ENCODE assay signal across 19 cellular contexts in the genomic region with DNA sequence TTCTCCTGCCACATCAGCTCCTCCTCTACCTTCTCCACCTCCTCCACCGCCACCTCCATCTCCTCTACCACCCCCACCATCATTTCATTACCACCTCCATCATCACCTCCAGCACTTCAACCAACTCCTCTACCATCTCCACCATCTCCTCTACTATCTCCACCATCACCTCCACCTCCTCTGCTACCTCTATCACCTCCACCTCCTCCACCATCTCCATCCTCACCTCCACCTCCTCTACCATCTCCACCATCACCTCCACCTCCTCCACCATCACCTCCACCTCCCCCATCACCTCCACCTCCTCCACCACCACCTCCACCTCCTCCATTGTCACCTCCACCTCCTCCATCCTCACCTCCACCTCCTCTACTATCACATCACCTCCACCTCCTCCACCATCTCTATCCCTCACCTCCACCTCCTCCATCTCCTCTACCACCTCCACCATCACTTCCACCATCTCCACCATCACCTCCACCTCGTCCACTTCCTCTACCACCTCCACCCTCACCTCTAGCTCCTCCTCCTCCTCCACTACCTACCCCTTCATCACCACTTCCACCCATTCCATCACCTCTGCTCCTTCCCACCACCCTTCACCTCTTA.
"Had no signal": no experiment of that assay in that cellular context is flagged by ENCODE, and none has a peak within 500 bp of the region (broad histone marks: within the 10 kb centered on the region; RNA-seq: fewer than 3 reads in every experiment).

No MANE protein-coding gene starts in this region.

- DNase-seq: activated B cell treated with CpG ODN at 0.5 μM for 24 hours; activated CD4-positive, alpha-beta T cell treated with anti-CD3 and anti-CD28 coated beads, Interleukin-2, amount 50 U/mL, for 1 hour; activated effector memory CD4-positive, alpha-beta T cell treated with Interleukin-2 at 50 U/mL for 16 hours; activated T-cell treated with anti-CD3 and anti-CD28 coated beads, Interleukin-2, amount 50 U/mL, for 24 hours; effector memory CD4-positive, alpha-beta T cell; kidney; lower lobe of right lung; midbrain; spleen; stimulated activated CD4-positive, alpha-beta T cell treated with anti-CD3 and anti-CD28 coated beads, Interleukin-1b, Interleukin-23, amount 100 ng/mL, for 48 hours; upper lobe of left lung had no signal

- H3K36me3 ChIP-seq: gastroesophageal sphincter, lower lobe of right lung, upper lobe of left lung had no signal

- ATAC-seq: activated naive CD4-positive, alpha-beta T cell treated with anti-CD3 and anti-CD28 coated beads, Interleukin-2, amount 50 U/mL, for 72 hours; gastroesophageal sphincter; lower lobe of right lung; SK-N-SH treated with all-trans-retinoic acid at 6 μM for 48 hours; stimulated activated memory B cell treated with anti-CD40 and anti-IgM and Interleukin-4, amounts not matched to agents 10 μg/mL and 1 μg/mL and 100 μg/mL, for 72 hours had no signal

- H3K27me3 Mint-ChIP-seq: activated T-cell treated with anti-CD3 and anti-CD28 coated beads, Interleukin-2, amount 50 U/mL, for 24 hours had no signal

- H3K4me1 Mint-ChIP-seq: activated B cell treated with CpG ODN at 0.5 μM for 24 hours; stimulated activated memory B cell treated with anti-CD40 and anti-IgM and Interleukin-4, amounts not matched to agents 10 μg/mL and 1 μg/mL and 100 μg/mL, for 72 hours had no signal

- H3K9ac ChIP-seq: parathyroid adenoma had no signal

- H3K36me3 Mint-ChIP-seq: activated naive CD4-positive, alpha-beta T cell treated with anti-CD3 and anti-CD28 coated beads, Interleukin-2, amount 50 U/mL, for 72 hours; stimulated activated memory B cell treated with anti-CD40 and anti-IgM and Interleukin-4, amounts not matched to agents 10 μg/mL and 1 μg/mL and 100 μg/mL, for 72 hours had no signal

- H3K4me1 ChIP-seq: parathyroid adenoma had no signal

- H3K9me3 Mint-ChIP-seq: activated B cell treated with CpG ODN at 0.5 μM for 24 hours; activated naive CD4-positive, alpha-beta T cell treated with anti-CD3 and anti-CD28 coated beads, Interleukin-2, amount 50 U/mL, for 72 hours; activated T-cell treated with anti-CD3 and anti-CD28 coated beads, Interleukin-2, amount 50 U/mL, for 24 hours; T-helper 1 cell treated with Interleukin-12 subunit alpha and Interleukin-12 subunit beta and Interleukin-4 antibody, amounts not matched to agents 30 μg/mL and 1 μg/mL, for 36 hours had no signal

- H3K27ac Mint-ChIP-seq: activated B cell treated with CpG ODN at 0.5 μM for 24 hours; activated T-cell treated with anti-CD3 and anti-CD28 coated beads, Interleukin-2, amount 50 U/mL, for 24 hours; stimulated activated memory B cell treated with anti-CD40 and anti-IgM and Interleukin-4, amounts not matched to agents 10 μg/mL and 1 μg/mL and 100 μg/mL, for 72 hours; T-helper 1 cell treated with Interleukin-12 subunit alpha and Interleukin-12 subunit beta and Interleukin-4 antibody, amounts not matched to agents 30 μg/mL and 1 μg/mL, for 36 hours had no signal

- H3K4me2 ChIP-seq: hepatocyte had no signal

- H3K27ac ChIP-seq: epithelial cell of prostate, hepatocyte, lower lobe of right lung, parathyroid adenoma, upper lobe of left lung had no signal

- H3K4me3 ChIP-seq: gastroesophageal sphincter, hepatocyte, lower lobe of right lung, spleen, upper lobe of left lung had no signal

- H3K27me3 ChIP-seq: gastroesophageal sphincter, hepatocyte, spleen, upper lobe of left lung had no signal

- H3K9me3 ChIP-seq: gastroesophageal sphincter, lower lobe of right lung, spleen, upper lobe of left lung had no signal

- H3K4me3 Mint-ChIP-seq: activated B cell treated with CpG ODN at 0.5 μM for 24 hours; activated T-cell treated with anti-CD3 and anti-CD28 coated beads, Interleukin-2, amount 50 U/mL, for 24 hours; stimulated activated memory B cell treated with anti-CD40 and anti-IgM and Interleukin-4, amounts not matched to agents 10 μg/mL and 1 μg/mL and 100 μg/mL, for 72 hours; T-helper 1 cell treated with Interleukin-12 subunit alpha and Interleukin-12 subunit beta and Interleukin-4 antibody, amounts not matched to agents 30 μg/mL and 1 μg/mL, for 36 hours had no signal

- H2AFZ ChIP-seq: hepatocyte, parathyroid adenoma had no signal
